In the genomic region with DNA sequence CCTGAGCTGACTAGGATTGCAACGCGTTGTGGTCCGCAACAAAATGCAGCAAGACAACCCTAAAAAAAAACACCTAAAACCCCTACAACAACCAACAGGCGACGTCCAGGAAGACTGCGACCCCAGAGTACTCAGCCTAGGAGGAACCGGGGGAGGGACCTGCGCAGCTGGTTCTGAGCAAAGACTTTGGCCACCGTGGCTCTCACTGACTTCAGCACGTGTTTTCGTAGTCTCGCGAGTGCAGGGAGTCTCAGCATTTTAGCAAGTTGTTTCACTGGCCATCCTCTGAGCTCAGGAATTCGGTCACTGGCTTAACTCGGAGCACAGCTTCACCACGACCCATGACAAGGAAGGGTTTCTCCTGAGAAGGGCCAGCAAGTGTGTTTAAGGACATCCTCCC, we compare ENCODE assay signal across 26 cellular contexts. TPM values are rescaled to one million over a fixed set of nuclear protein-coding genes. Genes with fewer than 3 reads are reported as not detected.
"Had no signal": no experiment of that assay in that cellular context is flagged by ENCODE, and none has a peak within 500 bp of the region (broad histone marks: within the 10 kb centered on the region; RNA-seq: fewer than 3 reads in every experiment).

No MANE protein-coding gene starts in this region.

- H3K4me3 ChIP-seq: hepatocyte, left ventricle myocardium inferior, sigmoid colon, smooth muscle cell, vagina had no signal

- H3K27ac Mint-ChIP-seq: activated B cell treated with CpG ODN at 0.5 μM for 24 hours; activated CD4-positive, alpha-beta memory T cell treated with anti-CD3 and anti-CD28 coated beads for 36 hours; activated naive CD8-positive, alpha-beta T cell treated with anti-CD3 and anti-CD28 coated beads, Interleukin-2, amount 10 ng/mL, durations not matched to agents 7 days and 5 days; immature natural killer cell; natural killer cell; stimulated activated naive B cell treated with anti-CD40 and anti-IgM and Interleukin-4, amounts not matched to agents 10 μg/mL and 1 μg/mL and 100 μg/mL, for 72 hours had no signal

- ATAC-seq: natural killer cell; stimulated activated naive B cell treated with anti-CD40 and anti-IgM and Interleukin-4, amounts not matched to agents 10 μg/mL and 1 μg/mL and 100 μg/mL, for 72 hours had no signal

- H3K4me1 ChIP-seq: left ventricle myocardium inferior, sigmoid colon had no signal

- H3K9me3 Mint-ChIP-seq: activated B cell treated with CpG ODN at 0.5 μM for 24 hours; activated CD4-positive, alpha-beta memory T cell treated with anti-CD3 and anti-CD28 coated beads for 36 hours; activated naive CD8-positive, alpha-beta T cell treated with anti-CD3 and anti-CD28 coated beads, Interleukin-2, amount 10 ng/mL, durations not matched to agents 7 days and 5 days; immature natural killer cell; natural killer cell; stimulated activated naive B cell treated with anti-CD40 and anti-IgM and Interleukin-4, amounts not matched to agents 10 μg/mL and 1 μg/mL and 100 μg/mL, for 72 hours had no signal

- H3K36me3 Mint-ChIP-seq: activated naive CD8-positive, alpha-beta T cell treated with anti-CD3 and anti-CD28 coated beads, Interleukin-2, amount 10 ng/mL, durations not matched to agents 7 days and 5 days; natural killer cell had no signal

- H3K9ac ChIP-seq: parathyroid adenoma had no signal

- H3K9me3 ChIP-seq: left ventricle myocardium inferior, neutrophil, sigmoid colon, vagina had no signal

- DNase-seq: activated B cell treated with CpG ODN at 0.5 μM for 24 hours; activated CD4-positive, alpha-beta memory T cell treated with anti-CD3 and anti-CD28 coated beads for 36 hours; activated CD4-positive, alpha-beta T cell treated with anti-CD3 and anti-CD28 coated beads for 4 hours; activated naive CD4-positive, alpha-beta T cell treated with Interleukin-2 at 50 U/mL for 16 hours; activated naive CD8-positive, alpha-beta T cell treated with anti-CD3 and anti-CD28 coated beads, Interleukin-2, amount 10 ng/mL, durations not matched to agents 7 days and 5 days; activated T-cell treated with anti-CD3 and anti-CD28 coated beads, Interleukin-2, amount 50 U/mL, for 48 hours; amygdala; effector CD4-positive, alpha-beta T cell; erythroblast; foreskin melanocyte; immature natural killer cell; kidney glomerular epithelial cell; left ventricle myocardium inferior; midbrain; natural killer cell; sigmoid colon; stimulated activated CD4-positive, alpha-beta T cell treated with anti-CD3 and anti-CD28 coated beads, Interleukin-15, amount 100 ng/mL, for 24 hours; stimulated activated CD8-positive, alpha-beta memory T cell treated with anti-CD3 and anti-CD28 coated beads, Interleukin-4, amount 100 ng/mL, for 48 hours; stimulated activated naive B cell treated with anti-CD40 and anti-IgM and Interleukin-4, amounts not matched to agents 10 μg/mL and 1 μg/mL and 100 μg/mL, for 72 hours; T1000 had no signal

- H3K27me3 ChIP-seq: hepatocyte, neutrophil, vagina had no signal

- H3K27ac ChIP-seq: hepatocyte, left ventricle myocardium inferior, neutrophil, parathyroid adenoma, sigmoid colon, vagina had no signal

- H3K4me1 Mint-ChIP-seq: activated B cell treated with CpG ODN at 0.5 μM for 24 hours; stimulated activated naive B cell treated with anti-CD40 and anti-IgM and Interleukin-4, amounts not matched to agents 10 μg/mL and 1 μg/mL and 100 μg/mL, for 72 hours had no signal

- H3K27me3 Mint-ChIP-seq: activated B cell treated with CpG ODN at 0.5 μM for 24 hours; activated CD4-positive, alpha-beta memory T cell treated with anti-CD3 and anti-CD28 coated beads for 36 hours; activated naive CD8-positive, alpha-beta T cell treated with anti-CD3 and anti-CD28 coated beads, Interleukin-2, amount 10 ng/mL, durations not matched to agents 7 days and 5 days; stimulated activated naive B cell treated with anti-CD40 and anti-IgM and Interleukin-4, amounts not matched to agents 10 μg/mL and 1 μg/mL and 100 μg/mL, for 72 hours had no signal

- FAIRE-seq: bronchial epithelial cell had no signal

- H3K4me3 Mint-ChIP-seq: activated B cell treated with CpG ODN at 0.5 μM for 24 hours; activated CD4-positive, alpha-beta memory T cell treated with anti-CD3 and anti-CD28 coated beads for 36 hours; activated naive CD8-positive, alpha-beta T cell treated with anti-CD3 and anti-CD28 coated beads, Interleukin-2, amount 10 ng/mL, durations not matched to agents 7 days and 5 days; immature natural killer cell; natural killer cell; stimulated activated naive B cell treated with anti-CD40 and anti-IgM and Interleukin-4, amounts not matched to agents 10 μg/mL and 1 μg/mL and 100 μg/mL, for 72 hours had no signal

RNA-seq across cellular contexts. Expression of a gene that starts 8.6 kb away (rescaled TPM):
- polyA plus RNA-seq: immature natural killer cell had no signal
